ENCODE assay signal across 1 cellular context in the genomic region with DNA sequence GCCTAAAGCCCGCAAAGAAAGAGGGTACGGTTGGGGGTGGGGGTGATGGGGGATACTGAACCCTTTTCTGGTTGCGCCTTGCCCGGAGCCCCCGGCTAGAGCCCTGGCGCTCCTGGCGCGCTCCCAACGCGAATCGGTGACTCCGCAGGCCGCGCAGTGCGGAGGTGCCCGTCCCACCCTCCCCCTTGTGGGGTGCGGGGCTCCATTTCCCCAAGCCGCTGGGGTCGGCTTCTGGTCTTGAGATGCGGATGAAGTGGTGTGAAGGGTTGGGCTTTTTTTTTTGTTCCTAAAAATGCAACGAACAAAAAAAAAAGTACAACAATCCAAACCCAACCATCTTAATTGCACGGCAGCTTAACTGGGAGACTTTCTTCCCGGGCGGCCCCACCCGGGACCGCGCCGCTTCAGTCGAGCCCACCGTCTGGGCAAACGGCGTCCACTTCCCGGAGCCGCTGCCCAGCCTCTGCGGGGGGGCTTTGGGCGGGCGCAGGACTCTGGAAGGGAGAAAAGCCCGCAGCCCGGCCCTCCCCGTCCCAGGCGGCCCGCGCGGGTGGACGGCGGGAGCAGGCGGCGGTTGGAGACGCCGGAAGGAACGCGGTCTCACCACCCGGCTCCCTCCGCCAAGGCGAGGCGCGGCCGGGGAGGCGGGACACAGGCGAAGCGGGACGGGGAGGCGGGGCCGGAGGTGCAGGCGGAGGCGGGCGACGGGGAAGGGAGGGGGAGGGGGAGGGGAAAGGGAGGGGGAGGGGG.
TF ChIP-seq lines count a peak whose summit lies in the region.

No MANE protein-coding gene starts in this region.

TF ChIP-seq in K562, 482 proteins besides CTCF, POLR2A, EP300 and RAD21 (continued from another document and continues in another):
- TF ChIP-seq, protein P1, sequence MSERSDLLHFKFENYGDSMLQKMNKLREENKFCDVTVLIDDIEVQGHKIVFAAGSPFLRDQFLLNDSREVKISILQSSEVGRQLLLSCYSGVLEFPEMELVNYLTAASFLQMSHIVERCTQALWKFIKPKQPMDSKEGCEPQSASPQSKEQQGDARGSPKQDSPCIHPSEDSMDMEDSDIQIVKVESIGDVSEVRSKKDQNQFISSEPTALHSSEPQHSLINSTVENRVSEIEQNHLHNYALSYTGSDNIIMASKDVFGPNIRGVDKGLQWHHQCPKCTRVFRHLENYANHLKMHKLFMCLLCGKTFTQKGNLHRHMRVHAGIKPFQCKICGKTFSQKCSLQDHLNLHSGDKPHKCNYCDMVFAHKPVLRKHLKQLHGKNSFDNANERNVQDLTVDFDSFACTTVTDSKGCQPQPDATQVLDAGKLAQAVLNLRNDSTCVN (CRISPR knock-in tag; IDR thresholded peaks at IDR 0.05), result no peak
- TF ChIP-seq, protein P2, sequence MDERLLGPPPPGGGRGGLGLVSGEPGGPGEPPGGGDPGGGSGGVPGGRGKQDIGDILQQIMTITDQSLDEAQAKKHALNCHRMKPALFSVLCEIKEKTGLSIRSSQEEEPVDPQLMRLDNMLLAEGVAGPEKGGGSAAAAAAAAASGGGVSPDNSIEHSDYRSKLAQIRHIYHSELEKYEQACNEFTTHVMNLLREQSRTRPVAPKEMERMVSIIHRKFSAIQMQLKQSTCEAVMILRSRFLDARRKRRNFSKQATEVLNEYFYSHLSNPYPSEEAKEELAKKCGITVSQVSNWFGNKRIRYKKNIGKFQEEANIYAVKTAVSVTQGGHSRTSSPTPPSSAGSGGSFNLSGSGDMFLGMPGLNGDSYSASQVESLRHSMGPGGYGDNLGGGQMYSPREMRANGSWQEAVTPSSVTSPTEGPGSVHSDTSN (CRISPR knock-in tag; IDR thresholded peaks at IDR 0.05; ENCODE audit: low read depth), result no peak
- TF ChIP-seq, protein P2 (tag; conservative IDR thresholded peaks at IDR 0.05; ENCODE audit: low read depth), result no peak
- TF ChIP-seq NFE2 (IDR thresholded peaks at IDR 0.05; ENCODE audit: low read depth) (no peak), TAF7 (tag; IDR thresholded peaks at IDR 0.05) (no peak), PTRF (tag; IDR thresholded peaks at IDR 0.05) (no peak), ZKSCAN8 (CRISPR knock-in tag; IDR thresholded peaks at IDR 0.05) (no peak), MTA1 (IDR thresholded peaks at IDR 0.05; ENCODE audit: borderline replicate concordance) (no peak), YY1 (IDR thresholded peaks at IDR 0.05; ENCODE audit: borderline replicate concordance in 1 of 3, control insufficient read depth in 1 of 3, extremely low read depth in 1 of 3, insufficient read depth in 3 of 3, insufficient read length in 1 of 3, insufficient replicate concordance in 2 of 3, low read depth in 1 of 3, low read length in 2 of 3) (peak in 1 of 3 experiments; percentile 29), KLF16 (IDR thresholded peaks at IDR 0.05) (no peak), NRF1 (conservative IDR thresholded peaks at IDR 0.05 in 1 of 2, IDR thresholded peaks at IDR 0.05 in 1 of 2) (no peak; a peak in 1 of 4 replicates), TCF3 (CRISPR knock-in tag; IDR thresholded peaks at IDR 0.05) (no peak), ZSCAN29 (IDR thresholded peaks at IDR 0.05) (no peak), ZC3H4 (CRISPR knock-in tag; IDR thresholded peaks at IDR 0.05; ENCODE audit: borderline replicate concordance) (no peak), MAFK (IDR thresholded peaks at IDR 0.05; ENCODE audit: low read length) (no peak), NR2C2 (CRISPR knock-in tag; IDR thresholded peaks at IDR 0.05) (no peak), NR2C2 (tag; IDR thresholded peaks at IDR 0.05) (peak; percentile 28; the same call in 1 of the 2 replicates), TEAD1 (CRISPR knock-in tag; IDR thresholded peaks at IDR 0.05) (no peak), ZNF668 (CRISPR knock-in tag; IDR thresholded peaks at IDR 0.05) (no peak), FOXJ2 (tag; IDR thresholded peaks at IDR 0.05) (no peak), ZNF143 (CRISPR knock-in tag; IDR thresholded peaks at IDR 0.05) (no peak), HMGN3 (IDR thresholded peaks at IDR 0.05; ENCODE audit: borderline replicate concordance, extremely low read depth, insufficient read length, low read depth, low read length) (no peak), PCBP1 (IDR thresholded peaks at IDR 0.05; ENCODE audit: low read depth, low read length, poor library complexity, severe bottlenecking) (peak; percentile 96), ILK (tag; IDR thresholded peaks at IDR 0.05; ENCODE audit: borderline replicate concordance, low read depth) (no peak), MCM2 (IDR thresholded peaks at IDR 0.05; ENCODE audit: low read depth) (no peak), HNRNPH1 (optimal IDR thresholded peaks at IDR 0.05; ENCODE audit: low read depth, low read length) (no peak), ZNF444 (CRISPR knock-in tag; IDR thresholded peaks at IDR 0.05) (peak; percentile 47; the same call in 1 of the 2 replicates), SMAD4 (CRISPR knock-in tag; conservative IDR thresholded peaks at IDR 0.05) (peak; percentile 47; the same call in 1 of the 2 replicates), POU5F1 (IDR thresholded peaks at IDR 0.05; ENCODE audit: borderline replicate concordance, low read depth, low read length, partially characterized antibody) (no peak), ZNF324 (CRISPR knock-in tag; IDR thresholded peaks at IDR 0.05) (no peak), HMG20B (CRISPR knock-in tag; IDR thresholded peaks at IDR 0.05) (no peak), MXI1 (IDR thresholded peaks at IDR 0.05; ENCODE audit: low read depth, low read length) (no peak), GABPB2 (CRISPR knock-in tag; conservative IDR thresholded peaks at IDR 0.05) (no peak), ZNF589 (CRISPR knock-in tag; IDR thresholded peaks at IDR 0.05; ENCODE audit: low read depth) (no peak), TAF15 (IDR thresholded peaks at IDR 0.05; ENCODE audit: low read depth, low read length) (no peak), NR2C1 (IDR thresholded peaks at IDR 0.05) (no peak), NR2C1 (tag; IDR thresholded peaks at IDR 0.05) (no peak), OTX1 (CRISPR knock-in tag; IDR thresholded peaks at IDR 0.05) (no peak), ATF7 (IDR thresholded peaks at IDR 0.05) (no peak), SRSF7 (optimal IDR thresholded peaks at IDR 0.05; ENCODE audit: low read depth, low read length) (no peak)
- TF ChIP-seq, protein P3, sequence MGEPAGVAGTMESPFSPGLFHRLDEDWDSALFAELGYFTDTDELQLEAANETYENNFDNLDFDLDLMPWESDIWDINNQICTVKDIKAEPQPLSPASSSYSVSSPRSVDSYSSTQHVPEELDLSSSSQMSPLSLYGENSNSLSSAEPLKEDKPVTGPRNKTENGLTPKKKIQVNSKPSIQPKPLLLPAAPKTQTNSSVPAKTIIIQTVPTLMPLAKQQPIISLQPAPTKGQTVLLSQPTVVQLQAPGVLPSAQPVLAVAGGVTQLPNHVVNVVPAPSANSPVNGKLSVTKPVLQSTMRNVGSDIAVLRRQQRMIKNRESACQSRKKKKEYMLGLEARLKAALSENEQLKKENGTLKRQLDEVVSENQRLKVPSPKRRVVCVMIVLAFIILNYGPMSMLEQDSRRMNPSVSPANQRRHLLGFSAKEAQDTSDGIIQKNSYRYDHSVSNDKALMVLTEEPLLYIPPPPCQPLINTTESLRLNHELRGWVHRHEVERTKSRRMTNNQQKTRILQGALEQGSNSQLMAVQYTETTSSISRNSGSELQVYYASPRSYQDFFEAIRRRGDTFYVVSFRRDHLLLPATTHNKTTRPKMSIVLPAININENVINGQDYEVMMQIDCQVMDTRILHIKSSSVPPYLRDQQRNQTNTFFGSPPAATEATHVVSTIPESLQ (CRISPR knock-in tag; IDR thresholded peaks at IDR 0.05), result no peak
- TF ChIP-seq, protein P4, sequence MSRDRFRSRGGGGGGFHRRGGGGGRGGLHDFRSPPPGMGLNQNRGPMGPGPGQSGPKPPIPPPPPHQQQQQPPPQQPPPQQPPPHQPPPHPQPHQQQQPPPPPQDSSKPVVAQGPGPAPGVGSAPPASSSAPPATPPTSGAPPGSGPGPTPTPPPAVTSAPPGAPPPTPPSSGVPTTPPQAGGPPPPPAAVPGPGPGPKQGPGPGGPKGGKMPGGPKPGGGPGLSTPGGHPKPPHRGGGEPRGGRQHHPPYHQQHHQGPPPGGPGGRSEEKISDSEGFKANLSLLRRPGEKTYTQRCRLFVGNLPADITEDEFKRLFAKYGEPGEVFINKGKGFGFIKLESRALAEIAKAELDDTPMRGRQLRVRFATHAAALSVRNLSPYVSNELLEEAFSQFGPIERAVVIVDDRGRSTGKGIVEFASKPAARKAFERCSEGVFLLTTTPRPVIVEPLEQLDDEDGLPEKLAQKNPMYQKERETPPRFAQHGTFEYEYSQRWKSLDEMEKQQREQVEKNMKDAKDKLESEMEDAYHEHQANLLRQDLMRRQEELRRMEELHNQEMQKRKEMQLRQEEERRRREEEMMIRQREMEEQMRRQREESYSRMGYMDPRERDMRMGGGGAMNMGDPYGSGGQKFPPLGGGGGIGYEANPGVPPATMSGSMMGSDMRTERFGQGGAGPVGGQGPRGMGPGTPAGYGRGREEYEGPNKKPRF (IDR thresholded peaks at IDR 0.05; ENCODE audit: low read depth, low read length), result no peak
- TF ChIP-seq, protein P5, sequence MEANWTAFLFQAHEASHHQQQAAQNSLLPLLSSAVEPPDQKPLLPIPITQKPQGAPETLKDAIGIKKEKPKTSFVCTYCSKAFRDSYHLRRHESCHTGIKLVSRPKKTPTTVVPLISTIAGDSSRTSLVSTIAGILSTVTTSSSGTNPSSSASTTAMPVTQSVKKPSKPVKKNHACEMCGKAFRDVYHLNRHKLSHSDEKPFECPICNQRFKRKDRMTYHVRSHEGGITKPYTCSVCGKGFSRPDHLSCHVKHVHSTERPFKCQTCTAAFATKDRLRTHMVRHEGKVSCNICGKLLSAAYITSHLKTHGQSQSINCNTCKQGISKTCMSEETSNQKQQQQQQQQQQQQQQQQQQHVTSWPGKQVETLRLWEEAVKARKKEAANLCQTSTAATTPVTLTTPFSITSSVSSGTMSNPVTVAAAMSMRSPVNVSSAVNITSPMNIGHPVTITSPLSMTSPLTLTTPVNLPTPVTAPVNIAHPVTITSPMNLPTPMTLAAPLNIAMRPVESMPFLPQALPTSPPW (CRISPR knock-in tag; IDR thresholded peaks at IDR 0.05), result peak; percentile 85
- TF ChIP-seq, protein P6, sequence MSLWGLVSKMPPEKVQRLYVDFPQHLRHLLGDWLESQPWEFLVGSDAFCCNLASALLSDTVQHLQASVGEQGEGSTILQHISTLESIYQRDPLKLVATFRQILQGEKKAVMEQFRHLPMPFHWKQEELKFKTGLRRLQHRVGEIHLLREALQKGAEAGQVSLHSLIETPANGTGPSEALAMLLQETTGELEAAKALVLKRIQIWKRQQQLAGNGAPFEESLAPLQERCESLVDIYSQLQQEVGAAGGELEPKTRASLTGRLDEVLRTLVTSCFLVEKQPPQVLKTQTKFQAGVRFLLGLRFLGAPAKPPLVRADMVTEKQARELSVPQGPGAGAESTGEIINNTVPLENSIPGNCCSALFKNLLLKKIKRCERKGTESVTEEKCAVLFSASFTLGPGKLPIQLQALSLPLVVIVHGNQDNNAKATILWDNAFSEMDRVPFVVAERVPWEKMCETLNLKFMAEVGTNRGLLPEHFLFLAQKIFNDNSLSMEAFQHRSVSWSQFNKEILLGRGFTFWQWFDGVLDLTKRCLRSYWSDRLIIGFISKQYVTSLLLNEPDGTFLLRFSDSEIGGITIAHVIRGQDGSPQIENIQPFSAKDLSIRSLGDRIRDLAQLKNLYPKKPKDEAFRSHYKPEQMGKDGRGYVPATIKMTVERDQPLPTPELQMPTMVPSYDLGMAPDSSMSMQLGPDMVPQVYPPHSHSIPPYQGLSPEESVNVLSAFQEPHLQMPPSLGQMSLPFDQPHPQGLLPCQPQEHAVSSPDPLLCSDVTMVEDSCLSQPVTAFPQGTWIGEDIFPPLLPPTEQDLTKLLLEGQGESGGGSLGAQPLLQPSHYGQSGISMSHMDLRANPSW (CRISPR knock-in tag; IDR thresholded peaks at IDR 0.05), result no peak
- TF ChIP-seq, protein P7, sequence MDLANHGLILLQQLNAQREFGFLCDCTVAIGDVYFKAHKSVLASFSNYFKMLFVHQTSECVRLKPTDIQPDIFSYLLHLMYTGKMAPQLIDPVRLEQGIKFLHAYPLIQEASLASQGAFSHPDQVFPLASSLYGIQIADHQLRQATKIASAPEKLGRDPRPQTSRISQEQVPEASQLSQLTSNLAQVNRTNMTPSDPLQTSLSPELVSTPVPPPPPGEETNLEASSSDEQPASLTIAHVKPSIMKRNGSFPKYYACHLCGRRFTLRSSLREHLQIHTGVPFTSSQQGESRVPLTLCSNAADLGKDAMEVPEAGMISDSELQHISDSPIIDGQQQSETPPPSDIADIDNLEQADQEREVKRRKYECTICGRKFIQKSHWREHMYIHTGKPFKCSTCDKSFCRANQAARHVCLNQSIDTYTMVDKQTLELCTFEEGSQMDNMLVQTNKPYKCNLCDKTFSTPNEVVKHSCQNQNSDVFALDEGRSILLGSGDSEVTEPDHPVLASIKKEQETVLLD (IDR thresholded peaks at IDR 0.05), result no peak
- TF ChIP-seq, protein P8, sequence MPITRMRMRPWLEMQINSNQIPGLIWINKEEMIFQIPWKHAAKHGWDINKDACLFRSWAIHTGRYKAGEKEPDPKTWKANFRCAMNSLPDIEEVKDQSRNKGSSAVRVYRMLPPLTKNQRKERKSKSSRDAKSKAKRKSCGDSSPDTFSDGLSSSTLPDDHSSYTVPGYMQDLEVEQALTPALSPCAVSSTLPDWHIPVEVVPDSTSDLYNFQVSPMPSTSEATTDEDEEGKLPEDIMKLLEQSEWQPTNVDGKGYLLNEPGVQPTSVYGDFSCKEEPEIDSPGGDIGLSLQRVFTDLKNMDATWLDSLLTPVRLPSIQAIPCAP (CRISPR knock-in tag; IDR thresholded peaks at IDR 0.05; ENCODE audit: borderline replicate concordance), result no peak
- TF ChIP-seq, protein P9, sequence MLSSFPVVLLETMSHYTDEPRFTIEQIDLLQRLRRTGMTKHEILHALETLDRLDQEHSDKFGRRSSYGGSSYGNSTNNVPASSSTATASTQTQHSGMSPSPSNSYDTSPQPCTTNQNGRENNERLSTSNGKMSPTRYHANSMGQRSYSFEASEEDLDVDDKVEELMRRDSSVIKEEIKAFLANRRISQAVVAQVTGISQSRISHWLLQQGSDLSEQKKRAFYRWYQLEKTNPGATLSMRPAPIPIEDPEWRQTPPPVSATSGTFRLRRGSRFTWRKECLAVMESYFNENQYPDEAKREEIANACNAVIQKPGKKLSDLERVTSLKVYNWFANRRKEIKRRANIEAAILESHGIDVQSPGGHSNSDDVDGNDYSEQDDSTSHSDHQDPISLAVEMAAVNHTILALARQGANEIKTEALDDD (IDR thresholded peaks at IDR 0.05), result no peak
- TF ChIP-seq, protein P10, sequence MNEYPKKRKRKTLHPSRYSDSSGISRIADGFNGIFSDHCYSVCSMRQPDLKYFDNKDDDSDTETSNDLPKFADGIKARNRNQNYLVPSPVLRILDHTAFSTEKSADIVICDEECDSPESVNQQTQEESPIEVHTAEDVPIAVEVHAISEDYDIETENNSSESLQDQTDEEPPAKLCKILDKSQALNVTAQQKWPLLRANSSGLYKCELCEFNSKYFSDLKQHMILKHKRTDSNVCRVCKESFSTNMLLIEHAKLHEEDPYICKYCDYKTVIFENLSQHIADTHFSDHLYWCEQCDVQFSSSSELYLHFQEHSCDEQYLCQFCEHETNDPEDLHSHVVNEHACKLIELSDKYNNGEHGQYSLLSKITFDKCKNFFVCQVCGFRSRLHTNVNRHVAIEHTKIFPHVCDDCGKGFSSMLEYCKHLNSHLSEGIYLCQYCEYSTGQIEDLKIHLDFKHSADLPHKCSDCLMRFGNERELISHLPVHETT (CRISPR knock-in tag; conservative IDR thresholded peaks at IDR 0.05 in 1 of 2, IDR thresholded peaks at IDR 0.05 in 1 of 2), result no peak
